Comparison of ENCODE assay signal across 16 cellular contexts in the genomic region with DNA sequence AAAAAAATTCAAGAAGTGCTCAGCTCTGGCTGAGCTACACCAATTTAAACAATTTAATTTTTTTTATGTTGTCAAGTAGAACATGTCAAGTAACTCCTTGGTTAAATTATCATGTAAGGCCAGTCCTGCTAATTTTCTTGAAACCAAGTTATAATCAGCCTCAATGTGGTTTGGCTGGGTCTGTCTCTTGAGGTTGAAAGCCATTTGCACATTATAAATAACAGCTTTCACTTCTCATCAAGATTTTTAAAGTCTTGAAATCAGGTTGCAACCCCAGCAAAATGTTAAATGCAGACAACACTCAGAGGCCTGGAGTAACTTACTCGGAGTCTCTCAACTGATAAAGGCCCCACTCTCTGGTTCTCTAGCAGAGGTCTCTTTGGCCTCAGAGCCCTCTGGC.
"Had no signal": no experiment of that assay in that cellular context is flagged by ENCODE, and none has a peak within 500 bp of the region (broad histone marks: within the 10 kb centered on the region; RNA-seq: fewer than 3 reads in every experiment).

No MANE protein-coding gene starts in this region.

- H3K4me3 ChIP-seq: esophagus squamous epithelium, thyroid gland had no signal

- ATAC-seq: activated CD4-positive, CD25-positive, alpha-beta regulatory T cell treated with anti-CD3 and anti-CD28 coated beads, Interleukin-2, amount 50 U/mL, for 24 hours; naive thymus-derived CD8-positive, alpha-beta T cell; stimulated activated memory B cell treated with anti-CD40 and anti-IgM and Interleukin-4, amounts not matched to agents 10 μg/mL and 1 μg/mL and 100 μg/mL, for 72 hours had no signal

- H3K4me1 ChIP-seq: esophagus squamous epithelium, thyroid gland had no signal

- H3K36me3 ChIP-seq: esophagus squamous epithelium, thyroid gland had no signal

- H3K9me3 ChIP-seq: esophagus squamous epithelium, thyroid gland had no signal

- H3K27ac ChIP-seq: esophagus squamous epithelium, thyroid gland had no signal

- H3K27me3 ChIP-seq: esophagus squamous epithelium, thyroid gland had no signal

- DNase-seq: activated CD4-positive, alpha-beta T cell treated with anti-CD3 and anti-CD28 coated beads, Interleukin-2, amount 50 U/mL, for 1 hour; activated CD8-positive, alpha-beta memory T cell treated with anti-CD3 and anti-CD28 coated beads for 24 hours; activated gamma-delta T cell treated with Interleukin-2 at 50 U/mL for 16 hours; amniotic stem cell; cortex of kidney; effector CD4-positive, alpha-beta T cell; esophagus squamous epithelium; glutamatergic neuron; hypothalamus; mesenchymal stem cell; retina; stimulated activated CD4-positive, alpha-beta T cell treated with anti-CD3 and anti-CD28 coated beads, Interleukin-2, amount 100 ng/mL, for 48 hours; thyroid gland had no signal
